ENCODE assay signal across 20 cellular contexts in the genomic region with DNA sequence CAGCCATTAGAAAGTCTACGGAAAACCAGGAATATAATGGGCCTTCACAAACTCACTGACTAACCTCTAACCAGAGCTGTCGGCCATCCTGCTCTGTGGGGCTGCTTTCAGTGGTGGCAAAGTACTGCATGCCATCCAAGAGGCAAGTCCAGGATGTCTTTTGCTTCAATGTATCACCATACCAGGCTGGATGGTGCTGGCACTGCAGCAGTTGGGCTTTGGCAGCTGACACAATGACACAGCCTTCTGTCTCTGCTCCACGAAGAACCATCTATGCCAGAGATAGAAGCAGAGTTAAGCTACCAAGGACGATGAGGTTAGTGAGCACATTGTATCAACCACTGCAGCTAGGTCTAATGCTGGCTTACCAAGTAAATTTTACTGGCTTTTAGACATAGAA. TPM values are rescaled to one million over a fixed set of nuclear protein-coding genes. Genes with fewer than 3 reads are reported as not detected.
A peak's percentile ranks its signal among the peaks of the same experiment; 100 is the strongest.
DNase-seq lines count a peak whose midpoint lies in the region; ATAC-seq and TF ChIP-seq lines count a peak whose summit lies in the region.
"Had no signal": no experiment of that assay in that cellular context is flagged by ENCODE, and none has a peak within 500 bp of the region (broad histone marks: within the 10 kb centered on the region; RNA-seq: fewer than 3 reads in every experiment).

No MANE protein-coding gene starts in this region.

- H3K27ac Mint-ChIP-seq in stimulated activated naive B cell treated with anti-CD40 and anti-IgM and Interleukin-4, amounts not matched to agents 10 μg/mL and 1 μg/mL and 100 μg/mL, for 72 hours = no peak overlapping the region

- TF ChIP-seq CTCF in left ventricle myocardium inferior (IDR thresholded peaks at IDR 0.05; ENCODE audit: borderline replicate concordance) = no peak

- H3K36me3 Mint-ChIP-seq in stimulated activated naive B cell treated with anti-CD40 and anti-IgM and Interleukin-4, amounts not matched to agents 10 μg/mL and 1 μg/mL and 100 μg/mL, for 72 hours = peaks cover 70 to 82% of the 10 kb centered on the region in 2 donors

- H3K4me3 ChIP-seq in left ventricle myocardium inferior = no peak overlapping the region

- DNase-seq in Right ventricle myocardium inferior (ENCODE audit: missing footprints) (no peak), cardiac septum (ENCODE audit: low spot score) (no peak), left ventricle myocardium inferior (no peak), myocyte (ENCODE audit: low read depth) (peak; percentile 61), H4 (ENCODE audit: low spot score) (no peak), cortex of kidney (lab: John Stamatoyannopoulos, UW) (no peak)
- DNase-seq in stimulated activated naive B cell treated with anti-CD40 and anti-IgM and Interleukin-4, amounts not matched to agents 10 μg/mL and 1 μg/mL and 100 μg/mL, for 72 hours = no peak
- DNase-seq: AML-193; Calu3; CD8-positive, alpha-beta memory T cell; DMS153; Karpas-422; MV-4-11; NCI-H1105 treated with DMSO at 0.1 percent for 48 hours; NCI-H2081; NCI-H2171 treated with DMSO at 0.1 percent for 48 hours; NCI-H524 treated with DMSO at 0.1 percent for 48 hours; NCI-H82; OCI-M1 had no signal

- H3K4me1 ChIP-seq in left ventricle myocardium inferior = peaks cover 16% of the 10 kb centered on the region

- peak overlapping the region; percentile 50 for H3K27ac ChIP-seq in left ventricle myocardium inferior (replicated peaks)
- H3K27ac ChIP-seq: C4-2B had no signal

- no peaks in the 10 kb centered on the region for H3K27me3 Mint-ChIP-seq in stimulated activated naive B cell treated with anti-CD40 and anti-IgM and Interleukin-4, amounts not matched to agents 10 μg/mL and 1 μg/mL and 100 μg/mL, for 72 hours

- no peaks in the 10 kb centered on the region for H3K9me3 Mint-ChIP-seq in stimulated activated naive B cell treated with anti-CD40 and anti-IgM and Interleukin-4, amounts not matched to agents 10 μg/mL and 1 μg/mL and 100 μg/mL, for 72 hours
- H3K9me3 Mint-ChIP-seq: CD8-positive, alpha-beta memory T cell had no signal

- H3K36me3 ChIP-seq in left ventricle myocardium inferior = peaks cover 85% of the 10 kb centered on the region

- ATAC-seq in Right ventricle myocardium inferior = peak; percentile 62
- ATAC-seq in stimulated activated naive B cell treated with anti-CD40 and anti-IgM and Interleukin-4, amounts not matched to agents 10 μg/mL and 1 μg/mL and 100 μg/mL, for 72 hours (replicated peaks) = no peak

- no peak overlapping the region for H3K4me3 Mint-ChIP-seq in stimulated activated naive B cell treated with anti-CD40 and anti-IgM and Interleukin-4, amounts not matched to agents 10 μg/mL and 1 μg/mL and 100 μg/mL, for 72 hours
- H3K4me3 Mint-ChIP-seq: CD8-positive, alpha-beta memory T cell had no signal

- no peaks in the 10 kb centered on the region for H3K27me3 ChIP-seq in left ventricle myocardium inferior (ENCODE audit: low read depth)

- peaks cover 10 to 21% of the 10 kb centered on the region in 2 donors for H3K4me1 Mint-ChIP-seq in stimulated activated naive B cell treated with anti-CD40 and anti-IgM and Interleukin-4, amounts not matched to agents 10 μg/mL and 1 μg/mL and 100 μg/mL, for 72 hours

- intact Hi-C loops in Right ventricle myocardium inferior (cut with DNase I) (no loop called here), cardiac septum (cut with DNase I) (no loop called here), left ventricle myocardium inferior (cut with micrococcal nuclease) (no loop called here)

- no peaks in the 10 kb centered on the region for H3K9me3 ChIP-seq in left ventricle myocardium inferior (replicated peaks)

RNA-seq across cellular contexts. Expression of gene RSKR, which starts 9.7 kb away (rescaled TPM):
- 5.0 TPM for total RNA-seq in Right ventricle myocardium inferior
- 6.8 TPM for total RNA-seq in cardiac septum
- total RNA-seq in left ventricle myocardium inferior = 6.7 TPM
- total RNA-seq in myocyte = 12.2 and 14.6 TPM in 2 replicates
- 11.5 TPM for polyA plus RNA-seq in myocyte (2012)
- total RNA-seq in H4 (2014; rRNA removed; shearing (Covaris generic)) = 2.2 and 2.9 TPM in 2 replicates

RNA-seq across cellular contexts. Expression of gene BLTP2, which starts 21.3 kb away (rescaled TPM):
- total RNA-seq in Right ventricle myocardium inferior = 78.6 TPM
- total RNA-seq in cardiac septum = 70.4 TPM
- 71.3 TPM for total RNA-seq in left ventricle myocardium inferior
- total RNA-seq in myocyte = 144 and 157 TPM in 2 replicates
- 114 TPM for polyA plus RNA-seq in myocyte (2012)
- total RNA-seq in H4 (2014; rRNA removed; shearing (Covaris generic)) = 66.0 and 80.6 TPM in 2 replicates

RNA-seq across cellular contexts. Expression of gene SPAG5, which starts 24.9 kb away (rescaled TPM):
- 1.6 TPM for total RNA-seq in Right ventricle myocardium inferior
- 0.78 TPM for total RNA-seq in cardiac septum
- 1.0 TPM for total RNA-seq in left ventricle myocardium inferior
- total RNA-seq in myocyte = 2.2 and 4.3 TPM in 2 replicates
- 3.4 TPM for polyA plus RNA-seq in myocyte (2012)
- 72.2 and 80.2 TPM in 2 replicates for total RNA-seq in H4 (2014; rRNA removed; shearing (Covaris generic))

RNA-seq across cellular contexts. Expression of gene SDF2, which starts 38.0 kb away (rescaled TPM):
- 31.5 TPM for total RNA-seq in Right ventricle myocardium inferior
- total RNA-seq in cardiac septum = 26.6 TPM
- total RNA-seq in left ventricle myocardium inferior = 34.0 TPM
- 36.3 and 39.7 TPM in 2 replicates for total RNA-seq in myocyte
- 81.4 TPM for polyA plus RNA-seq in myocyte (2012)
- total RNA-seq in H4 (2014; rRNA removed; shearing (Covaris generic)) = 76.6 and 82.9 TPM in 2 replicates

RNA-seq across cellular contexts. Expression of gene SUPT6H, which starts 38.3 kb away (rescaled TPM):
- total RNA-seq in Right ventricle myocardium inferior (41.0 TPM), cardiac septum (48.4 TPM), left ventricle myocardium inferior (44.8 TPM), myocyte (37.5 and 38.3 TPM in 2 replicates)
- 61.4 TPM for polyA plus RNA-seq in myocyte (2012)
- total RNA-seq in H4 (2014; rRNA removed; shearing (Covaris generic)) = 19.3 and 26.0 TPM in 2 replicates

Comparison
In these comparisons a context has a peak if more than half of its experiments do, and no peak if none do; other contexts are left out.
1. RNA of gene SPAG5, which starts 24.9 kb away (total RNA-seq): 72.2 to 80.2 TPM in H4; 2.2 to 4.3 TPM in myocyte, 1.6 TPM in Right ventricle myocardium inferior (single experiment), 1.0 TPM in left ventricle myocardium inferior (single experiment) and 0.78 TPM in cardiac septum (single experiment); every median in the first group is over 10 times any median in the second.